In genomic region chr1:159854693-159855192, GRCh38 we compare ENCODE assay signal across 8 cellular contexts. TPM values are rescaled to one million over a fixed set of nuclear protein-coding genes. Genes with fewer than 3 reads are reported as not detected.
DNase-seq lines count a peak whose midpoint lies in the region; ATAC-seq, FAIRE-seq and TF ChIP-seq lines count a peak whose summit lies in the region.

No MANE protein-coding gene starts in this region.

- peaks cover 22% of the 10 kb centered on the region for H3K4me1 Mint-ChIP-seq in chondrocyte (ENCODE audit: low read depth)

- peak overlapping the region; percentile 76 for H3K27ac Mint-ChIP-seq in chondrocyte (ENCODE audit: unreplicated experiment)

- peak overlapping the region; percentile 83 for H3K4me3 Mint-ChIP-seq in chondrocyte (ENCODE audit: unreplicated experiment)

- peak; percentile 93 for ATAC-seq in HG02759 (IDR thresholded peaks at IDR 0.05; ENCODE audit: unreplicated experiment)

- no peaks in the 10 kb centered on the region for H3K36me3 Mint-ChIP-seq in chondrocyte (ENCODE audit: low read depth)

- H3K9me3 Mint-ChIP-seq in chondrocyte (ENCODE audit: low read depth), result no peaks in the 10 kb centered on the region

- H3K27me3 Mint-ChIP-seq in chondrocyte (ENCODE audit: low read depth), result no peaks in the 10 kb centered on the region

- DNase-seq in GM12891 (ENCODE audit: insufficient read length, low spot score) (peak; percentile 69), NCI-H2171 (lab: John Stamatoyannopoulos, UW) (peak; percentile 70), chondrocyte (ENCODE audit: low spot score) (no peak), kidney glomerular epithelial cell (lab: John Stamatoyannopoulos, UW) (peak; percentile 19), NCI-H446 treated with DMSO at 0.1 percent for 48 hours (lab: John Stamatoyannopoulos, UW) (no peak)
- peak; percentile 83 for DNase-seq in activated CD4-positive, alpha-beta T cell treated with anti-CD3 and anti-CD28 coated beads for 48 hours
- peak; percentile 48 to 60 for DNase-seq in stimulated activated CD4-positive, alpha-beta T cell treated with anti-CD3 and anti-CD28 coated beads, Interleukin-15, amount 100 ng/mL, for 1 hour (ENCODE audit: low read depth in 1 of 2, low spot score in 1 of 2)

- peak; percentile 85 for FAIRE-seq in GM12891 (lab: Jason Lieb, UNC)

- no peak for TF ChIP-seq POLR2A in GM12891 (IDR thresholded peaks at IDR 0.05; ENCODE audit: low read depth, low read length)

- peak; percentile 7 for TF ChIP-seq CTCF in chondrocyte (IDR thresholded peaks at IDR 0.05)

TF ChIP-seq in GM12891, 5 proteins besides CTCF, POLR2A, EP300 and RAD21:
- TF ChIP-seq POU2F2 (IDR thresholded peaks at IDR 0.05; ENCODE audit: low read depth, low read length), result no peak
- no peak for TF ChIP-seq TAF1 (IDR thresholded peaks at IDR 0.05; ENCODE audit: low read depth, low read length)
- no peak for TF ChIP-seq SPI1 (IDR thresholded peaks at IDR 0.05; ENCODE audit: low read depth, low read length)
- TF ChIP-seq POLR2AphosphoS5 (IDR thresholded peaks at IDR 0.05; ENCODE audit: low read depth, low read length), result no peak
- TF ChIP-seq PAX5 (IDR thresholded peaks at IDR 0.05; ENCODE audit: insufficient read depth, low read length, severe bottlenecking), result no peak

RNA-seq across cellular contexts. Expression of gene VSIG8, which starts 7.7 kb away (rescaled TPM):
- polyA plus RNA-seq in GM12891 (2012; ENCODE audit: low read depth, missing spikeins), result not detected
- total RNA-seq in chondrocyte, result not detected in 3 replicates

RNA-seq across cellular contexts. Expression of gene SLAMF8, which starts 28.1 kb away (rescaled TPM):
- not detected for polyA plus RNA-seq in GM12891 (2012; ENCODE audit: low read depth, missing spikeins)
- not detected in 3 replicates for total RNA-seq in chondrocyte

RNA-seq across cellular contexts. Expression of gene CFAP45, which starts 45.2 kb away (rescaled TPM):
- 0.49 TPM for polyA plus RNA-seq in GM12891 (2012; ENCODE audit: low read depth, missing spikeins)
- 0.37 to 0.95 TPM (median 0.73 TPM) in 3 replicates for total RNA-seq in chondrocyte

RNA-seq across cellular contexts. Expression of gene FCRL6, which starts 52.6 kb away (rescaled TPM):
- not detected for polyA plus RNA-seq in GM12891 (2012; ENCODE audit: low read depth, missing spikeins)
- not detected in 3 replicates for total RNA-seq in chondrocyte

Comparison
In these comparisons a context has a peak if more than half of its experiments do, and no peak if none do; other contexts are left out.
1. DNase-seq: peak in GM12891 (single experiment), NCI-H2171 (single experiment), activated CD4-positive, alpha-beta T cell treated with anti-CD3 and anti-CD28 coated beads for 48 hours (single experiment), kidney glomerular epithelial cell (single experiment) and stimulated activated CD4-positive, alpha-beta T cell treated with anti-CD3 and anti-CD28 coated beads, Interleukin-15, amount 100 ng/mL, for 1 hour (2 of 2); none in chondrocyte (single experiment) and NCI-H446 treated with DMSO at 0.1 percent for 48 hours (single experiment).